ENCODE assay signal across 23 cellular contexts in genomic region chr3:47186285-47186684, GRCh38. TPM values are rescaled to one million over a fixed set of nuclear protein-coding genes. Genes with fewer than 3 reads are reported as not detected.
DNase-seq lines count a peak whose midpoint lies in the region; ATAC-seq, FAIRE-seq and TF ChIP-seq lines count a peak whose summit lies in the region.
"Had no signal": no experiment of that assay in that cellular context is flagged by ENCODE, and none has a peak within 500 bp of the region (broad histone marks: within the 10 kb centered on the region; RNA-seq: fewer than 3 reads in every experiment).

No MANE protein-coding gene starts in this region.

- in situ Hi-C loops in Panc1 (cut with HindIII; ENCODE audit: low pct_unique_long_range_greater_than_20kb, low sequenced_read_pairs): no loop called here

- CTCF ChIA-PET in A549 (lab: Yijun Ruan, JAX): no interaction called here
- CTCF ChIA-PET in HEK293 (lab: Yijun Ruan, JAX): no interaction called here
- CTCF ChIA-PET in Panc1 (lab: Charles Lee): no interaction called here

- TF ChIP-seq CTCF in A549 (IDR thresholded peaks at IDR 0.05) (no peak), HEK293 (tag by site-specific recombination; IDR thresholded peaks at IDR 0.05) (no peak), Panc1 (IDR thresholded peaks at IDR 0.05) (no peak), osteocyte (IDR thresholded peaks at IDR 0.05) (no peak), dorsolateral prefrontal cortex (IDR thresholded peaks at IDR 0.05 in 54 of 56, conservative IDR thresholded peaks at IDR 0.05 in 2 of 56; ENCODE audit: low read depth in 1 of 56, partially characterized antibody in 56 of 56) (no peak)

- ATAC-seq in A549 (no peak), Panc1 (no peak), HG03520 (IDR thresholded peaks at IDR 0.05; ENCODE audit: unreplicated experiment) (no peak)
- ATAC-seq: CD8-positive, alpha-beta T cell had no signal

- H3K4me1 ChIP-seq in A549 (no peaks in the 10 kb centered on the region), HEK293 (ENCODE audit: control insufficient read depth, insufficient read depth, low read length) (no peaks in the 10 kb centered on the region), Panc1 (ENCODE audit: control insufficient read depth, insufficient read depth, low read length) (no peaks in the 10 kb centered on the region)
- H3K4me1 ChIP-seq: BLaER1 treated with 17β-estradiol and CSF1 and Interleukin-3, amounts not matched to agents 10 nM and 100 nM; Caco-2 had no signal

- no peak overlapping the region for H3K4me3 Mint-ChIP-seq in osteocyte (ENCODE audit: unreplicated experiment)
- H3K4me3 Mint-ChIP-seq: B cell; CD4-positive, alpha-beta T cell; CD8-positive, alpha-beta T cell had no signal

- WGBS in A549 (ENCODE audit: missing lambda C conversion rate): 93% methylated on average over 2 of the region's 2 CpGs

- H3K9me3 ChIP-seq in A549: no peaks in the 10 kb centered on the region
- no peaks in the 10 kb centered on the region for H3K9me3 ChIP-seq in HEK293 (ENCODE audit: control insufficient read depth, insufficient read depth, low read depth, low read length)
- no peaks in the 10 kb centered on the region for H3K9me3 ChIP-seq in Panc1 (ENCODE audit: control insufficient read depth, insufficient read depth, low read depth, low read length)
- H3K9me3 ChIP-seq: BLaER1 treated with 17β-estradiol and CSF1 and Interleukin-3, amounts not matched to agents 10 nM and 100 nM; Caco-2 had no signal

- H3K27me3 ChIP-seq in Panc1 (ENCODE audit: control insufficient read depth, insufficient read depth, low read length) (no peaks in the 10 kb centered on the region), dorsolateral prefrontal cortex (no peaks in the 10 kb centered on the region)
- H3K27me3 ChIP-seq: BLaER1 treated with 17β-estradiol and CSF1 and Interleukin-3, amounts not matched to agents 10 nM and 100 nM had no signal

- BruUV-seq in Panc1 (replicated peaks; lab: Mats Ljungman, UMichigan): TSS peak; percentile 59

- H3K9me3 Mint-ChIP-seq in osteocyte (ENCODE audit: unreplicated experiment): no peaks in the 10 kb centered on the region
- H3K9me3 Mint-ChIP-seq: CD4-positive, alpha-beta T cell; CD8-positive, alpha-beta T cell had no signal

- no peak overlapping the region for H3K27ac Mint-ChIP-seq in osteocyte (ENCODE audit: unreplicated experiment)
- H3K27ac Mint-ChIP-seq: B cell; CD4-positive, alpha-beta T cell; CD8-positive, alpha-beta T cell had no signal

- H3K27ac ChIP-seq in A549: no peak overlapping the region
- no peak overlapping the region for H3K27ac ChIP-seq in HEK293 (ENCODE audit: extremely low read depth, low read depth, low read length)
- H3K27ac ChIP-seq in Panc1 (ENCODE audit: low read length): no peak overlapping the region
- no peak overlapping the region for H3K27ac ChIP-seq in dorsolateral prefrontal cortex
- H3K27ac ChIP-seq: BLaER1 treated with 17β-estradiol and CSF1 and Interleukin-3, amounts not matched to agents 10 nM and 100 nM; C4-2B had no signal

- no peaks in the 10 kb centered on the region for H3K4me1 Mint-ChIP-seq in osteocyte (ENCODE audit: unreplicated experiment)
- H3K4me1 Mint-ChIP-seq: B cell had no signal

- TF ChIP-seq POLR2A in A549 (IDR thresholded peaks at IDR 0.05; ENCODE audit: low read length): no peak

- intact Hi-C loops in Panc1 (cut with micrococcal nuclease; ENCODE audit: unreplicated experiment): no loop called here
- intact Hi-C loops in dorsolateral prefrontal cortex (cut with DNase I): no loop called here

- DNase-seq in A549 (ENCODE audit: low read depth in 1 of 2, low spot score in 1 of 2) (no peak), Panc1 (ENCODE audit: low read depth, low spot score) (no peak), osteocyte (ENCODE audit: extremely low spot score, unreplicated experiment) (peak; percentile 8), NCI-H2081 treated with DMSO at 0.1 percent for 48 hours (lab: John Stamatoyannopoulos, UW) (no peak), dorsolateral prefrontal cortex (no peak)
- DNase-seq: 8988T; AML-193; Caco-2; Calu3; CD4-positive, alpha-beta T cell; CD8-positive, alpha-beta T cell; DMS79 treated with DMSO at 0.1 percent for 48 hours; GF-D8 had no signal

- H3K36me3 Mint-ChIP-seq in osteocyte (ENCODE audit: unreplicated experiment): peaks cover 2% of the 10 kb centered on the region
- H3K36me3 Mint-ChIP-seq: CD8-positive, alpha-beta T cell had no signal

- no peak overlapping the region for H3K4me3 ChIP-seq in A549
- no peak overlapping the region for H3K4me3 ChIP-seq in HEK293 (ENCODE audit: low read depth, low read length)
- no peak overlapping the region for H3K4me3 ChIP-seq in Panc1 (ENCODE audit: low read depth in 2 of 2, low read length in 2 of 2)
- H3K4me3 ChIP-seq in dorsolateral prefrontal cortex: no peak overlapping the region
- H3K4me3 ChIP-seq: BLaER1 treated with 17β-estradiol and CSF1 and Interleukin-3, amounts not matched to agents 10 nM and 100 nM had no signal

- no peak for FAIRE-seq in A549 (lab: Jason Lieb, UNC)
- FAIRE-seq: A204.1, D721Med, G401.6, GM12891, GM19239 had no signal

- H3K27me3 Mint-ChIP-seq in osteocyte (ENCODE audit: unreplicated experiment): no peaks in the 10 kb centered on the region
- H3K27me3 Mint-ChIP-seq: B cell; CD4-positive, alpha-beta T cell had no signal

- POLR2A ChIA-PET in A549 (lab: Yijun Ruan, JAX) (no interaction called here), HEK293 (lab: Yijun Ruan, JAX) (no interaction called here), Panc1 (lab: Charles Lee) (no interaction called here)

- no peak overlapping the region for H3K4me2 ChIP-seq in A549
- H3K4me2 ChIP-seq: BLaER1 treated with 17β-estradiol and CSF1 and Interleukin-3, amounts not matched to agents 10 nM and 100 nM had no signal

- TF ChIP-seq RAD21 in A549 (conservative IDR thresholded peaks at IDR 0.05 in 1 of 2, IDR thresholded peaks at IDR 0.05 in 1 of 2): no peak

- no peaks in the 10 kb centered on the region; a peak in 1 of 3 replicates for H3K36me3 ChIP-seq in HEK293 (ENCODE audit: control insufficient read depth in 2 of 2, insufficient read depth in 1 of 2, low read length in 2 of 2)
- H3K36me3 ChIP-seq in Panc1 (ENCODE audit: control insufficient read depth, insufficient read depth, low read length): no peaks in the 10 kb centered on the region

- no peak for TF ChIP-seq EP300 in A549 (IDR thresholded peaks at IDR 0.05)

TF ChIP-seq in A549, 52 proteins besides CTCF, POLR2A, EP300 and RAD21:
- TF ChIP-seq TFCP2L1 (CRISPR knock-in tag; IDR thresholded peaks at IDR 0.05): no peak
- TF ChIP-seq MAFK (IDR thresholded peaks at IDR 0.05; ENCODE audit: partially characterized antibody): peak; percentile 65

TF ChIP-seq in HEK293, 187 proteins besides CTCF, POLR2A, EP300 and RAD21:
- TF ChIP-seq ZNF639 (tag by site-specific recombination; IDR thresholded peaks at IDR 0.05) (no peak), ZNF157 (tag by site-specific recombination; IDR thresholded peaks at IDR 0.05) (peak; percentile 57; the same call in 1 of the 2 replicates)

RNA-seq across cellular contexts. Expression of gene SETD2, which starts 22.4 kb away (rescaled TPM):
- polyA plus RNA-seq in A549 (2011; rRNA removed) (24.8 and 26.1 TPM in 2 replicates), A549 (2017; fragmentation: RNase III; extraction: RNeasy Plus Mini Kit Qiagen cat#74134 plus additional on column Dnase treatment) (16.8 to 18.1 TPM (median 17.0 TPM) in 3 replicates)
- polyA plus RNA-seq in A549 (2012; cell fraction: cytosol; rRNA removed): 6.9 and 8.1 TPM in 2 replicates
- 8.4 and 11.7 TPM in 2 replicates for polyA plus RNA-seq in A549 (2012; cell fraction: nucleus; rRNA removed)
- 32.4 and 36.9 TPM in 2 replicates for polyA minus RNA-seq in A549 (2011; rRNA and poly(A)+ RNA removed)
- total RNA-seq in Panc1 (2021; ENCODE audit: unreplicated experiment) (32.6 TPM), osteocyte (45.0 and 47.1 TPM in 2 replicates), dorsolateral prefrontal cortex (10 to 100 TPM; 44.4 to 82.4 (median 57.4) TPM)
- polyA plus RNA-seq in Panc1 (2012; ENCODE audit: insufficient read length): 15.0 TPM
